Comparison of ENCODE assay signal across 16 cellular contexts in the genomic region with DNA sequence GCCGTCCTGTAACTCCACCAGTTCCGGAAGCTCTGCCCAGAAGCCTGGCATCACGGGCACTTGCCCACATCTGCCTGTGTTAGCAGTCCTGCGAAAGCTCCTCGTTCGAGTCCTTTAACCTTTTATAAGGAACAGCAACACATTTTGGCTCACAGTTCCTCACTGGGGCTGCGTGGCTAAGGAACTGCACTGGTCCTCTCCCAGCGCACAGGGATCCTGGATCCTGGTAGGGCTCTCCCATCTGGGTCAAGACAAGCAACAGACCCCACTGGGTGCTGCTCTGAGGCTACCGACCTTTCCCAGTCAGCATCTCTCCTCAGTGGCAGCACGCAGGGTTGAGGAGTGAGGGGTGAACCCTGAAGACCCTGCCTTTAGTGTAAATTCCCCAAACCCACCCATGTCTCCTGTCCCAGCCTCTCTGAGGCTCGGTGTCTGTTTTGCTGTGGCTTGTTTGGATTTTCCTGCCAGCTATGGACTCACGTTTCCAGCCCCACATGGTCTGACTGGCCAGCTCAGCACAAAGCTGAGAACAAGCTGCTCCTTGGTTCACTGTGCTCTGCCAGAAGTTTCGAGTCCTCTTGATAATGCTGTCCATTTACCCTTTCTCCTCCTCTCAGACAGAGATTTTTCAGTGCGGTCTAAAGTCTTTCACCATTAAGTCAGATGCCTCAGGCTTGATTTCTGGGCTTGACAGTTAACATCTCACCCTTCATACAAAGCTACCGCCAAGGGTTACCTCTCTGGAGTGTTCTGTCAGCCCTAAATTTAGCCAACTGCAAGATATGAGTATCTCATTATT.
DNase-seq lines count a peak whose midpoint lies in the region; ATAC-seq, FAIRE-seq and TF ChIP-seq lines count a peak whose summit lies in the region.
"Had no signal": no experiment of that assay in that cellular context is flagged by ENCODE, and none has a peak within 500 bp of the region (broad histone marks: within the 10 kb centered on the region; RNA-seq: fewer than 3 reads in every experiment).

No MANE protein-coding gene starts in this region.

- no peak overlapping the region for H2AFZ ChIP-seq in K562 (ENCODE audit: low read depth, low read length)

- WGBS in K562 (ENCODE audit: insufficient coverage, low coverage, missing lambda C conversion rate): 26% methylated on average over 15 of the region's 15 CpGs
- WGBS in prostate gland: 67% methylated on average over 15 of the region's 15 CpGs

- H3K79me2 ChIP-seq in K562 (ENCODE audit: control insufficient read depth, insufficient read depth, low read length): no peaks in the 10 kb centered on the region

- peaks cover 12% of the 10 kb centered on the region for H4K20me1 ChIP-seq in K562 (replicated peaks; ENCODE audit: control insufficient read depth, insufficient read depth, low read length)

- H3K4me2 ChIP-seq in K562 (ENCODE audit: insufficient read depth, low read length): no peak overlapping the region

- H3K4me1 ChIP-seq in K562 (replicated peaks in 1 of 2; ENCODE audit: control insufficient read depth in 2 of 2, insufficient read depth in 2 of 2, low read length in 2 of 2) (peaks cover 20 to 29% of the 10 kb centered on the region in 2 experiments), left ventricle myocardium inferior (peaks cover 27% of the 10 kb centered on the region), prostate gland (replicated peaks) (peaks cover 6% of the 10 kb centered on the region), colonic mucosa (peaks cover 3% of the 10 kb centered on the region)

- H3K27me3 Mint-ChIP-seq in stimulated activated naive B cell treated with anti-CD40 and anti-IgM and Interleukin-4, amounts not matched to agents 10 μg/mL and 1 μg/mL and 100 μg/mL, for 72 hours: peaks cover 20 to 78% of the 10 kb centered on the region in 2 donors

- no peak for TF ChIP-seq POLR2A in K562 (conservative IDR thresholded peaks at IDR 0.05)
- no peak for TF ChIP-seq POLR2A in prostate gland (IDR thresholded peaks at IDR 0.05)
- no peak for TF ChIP-seq POLR2A in GM12891 (IDR thresholded peaks at IDR 0.05; ENCODE audit: low read depth, low read length)

- H3K4me3 Mint-ChIP-seq in stimulated activated naive B cell treated with anti-CD40 and anti-IgM and Interleukin-4, amounts not matched to agents 10 μg/mL and 1 μg/mL and 100 μg/mL, for 72 hours: no peak overlapping the region
- H3K4me3 Mint-ChIP-seq: T-helper 1 cell treated with Interleukin-12 subunit alpha and Interleukin-12 subunit beta and Interleukin-4 antibody, amounts not matched to agents 30 μg/mL and 1 μg/mL, for 36 hours had no signal

- no peak overlapping the region for H3K27ac Mint-ChIP-seq in stimulated activated naive B cell treated with anti-CD40 and anti-IgM and Interleukin-4, amounts not matched to agents 10 μg/mL and 1 μg/mL and 100 μg/mL, for 72 hours
- H3K27ac Mint-ChIP-seq: activated T-helper 2 cell treated with anti-CD3 and anti-CD28 coated beads, Interferon-gamma antibody, Interleukin-2, Interleukin-4, amounts not matched to agents 10 μg/mL and 5 μg/mL and 100 μg/mL, durations not matched to agents 14 hours and 24 hours and 36 hours; T-helper 1 cell treated with Interleukin-12 subunit alpha and Interleukin-12 subunit beta and Interleukin-4 antibody, amounts not matched to agents 30 μg/mL and 1 μg/mL, for 36 hours had no signal

- H3K9ac ChIP-seq in K562 (ENCODE audit: insufficient read depth in 1 of 2, low read depth in 2 of 2, low read length in 2 of 2) (no peak overlapping the region), colonic mucosa (ENCODE audit: low read depth in 2 of 2, low read length in 2 of 2) (no peak overlapping the region)

- intact Hi-C loops in K562 (cut with micrococcal nuclease): loop anchor here (5.0 to 10.0 kb wide), 4 partner anchors 36 to 221 kb away; partner anchors contain the start of gene DDX31
- intact Hi-C loops in left ventricle myocardium inferior (cut with micrococcal nuclease): loop anchor here (5.0 kb wide), 1 partner anchor 291 kb away; no protein-coding TSS in a partner anchor
- intact Hi-C loops in prostate gland (cut with DNase I): loop anchor here (5.0 kb wide), 1 partner anchor 126 kb away; the partner anchor contains the start of gene GTF3C4
- intact Hi-C loops in colonic mucosa (cut with DNase I): loop anchor here (5.0 kb wide), 1 partner anchor 386 kb away; the partner anchor contains the start of gene CFAP77

- no peak for TF ChIP-seq EP300 in K562 (IDR thresholded peaks at IDR 0.05; ENCODE audit: low read length)

- FAIRE-seq in K562 (lab: Jason Lieb, UNC) (peak; percentile 11), GM12891 (lab: Jason Lieb, UNC) (no peak)

- TF ChIP-seq RAD21 in K562 (CRISPR knock-in tag; conservative IDR thresholded peaks at IDR 0.05 in 1 of 2, IDR thresholded peaks at IDR 0.05 in 1 of 2): no peak

- H3K27ac ChIP-seq in K562 (ENCODE audit: extremely low read depth, low read depth, low read length) (no peak overlapping the region), left ventricle myocardium inferior (replicated peaks) (peak overlapping the region; percentile 64), prostate gland (peak overlapping the region; percentile 40 to 47), colonic mucosa (no peak overlapping the region)
- H3K27ac ChIP-seq: neutrophil, RWPE1 had no signal

- no TSS peak for BruUV-seq in K562 (replicated peaks; lab: Mats Ljungman, UMichigan)

- H3K4me1 Mint-ChIP-seq in stimulated activated naive B cell treated with anti-CD40 and anti-IgM and Interleukin-4, amounts not matched to agents 10 μg/mL and 1 μg/mL and 100 μg/mL, for 72 hours: peaks cover 0 to 5% of the 10 kb centered on the region in 2 donors

- H3K4me3 ChIP-seq in K562 (no peak overlapping the region), left ventricle myocardium inferior (no peak overlapping the region), prostate gland (no peak overlapping the region), colonic mucosa (no peak overlapping the region)

- H3K9me3 ChIP-seq in K562 (replicated peaks; ENCODE audit: control insufficient read depth, insufficient read depth, low read depth, low read length) (0 out of 2 replicates have a peak, but pooled peaks cover 2% of the 10 kb centered on the region), left ventricle myocardium inferior (replicated peaks) (no peaks in the 10 kb centered on the region), prostate gland (no peaks in the 10 kb centered on the region), colonic mucosa (no peaks in the 10 kb centered on the region)
- H3K9me3 ChIP-seq: BE2C, neutrophil had no signal

- H3K36me3 ChIP-seq in K562 (ENCODE audit: control insufficient read depth, insufficient read depth, low read length) (no peaks in the 10 kb centered on the region), left ventricle myocardium inferior (no peaks in the 10 kb centered on the region), prostate gland (no peaks in the 10 kb centered on the region), colonic mucosa (no peaks in the 10 kb centered on the region)
- H3K36me3 ChIP-seq: BE2C, neutrophil had no signal

- ATAC-seq in K562: no peak
- ATAC-seq in stimulated activated naive B cell treated with anti-CD40 and anti-IgM and Interleukin-4, amounts not matched to agents 10 μg/mL and 1 μg/mL and 100 μg/mL, for 72 hours (replicated peaks): no peak

- no peaks in the 10 kb centered on the region for H3K9me3 Mint-ChIP-seq in stimulated activated naive B cell treated with anti-CD40 and anti-IgM and Interleukin-4, amounts not matched to agents 10 μg/mL and 1 μg/mL and 100 μg/mL, for 72 hours
- H3K9me3 Mint-ChIP-seq: activated T-helper 2 cell treated with anti-CD3 and anti-CD28 coated beads, Interferon-gamma antibody, Interleukin-2, Interleukin-4, amounts not matched to agents 10 μg/mL and 5 μg/mL and 100 μg/mL, durations not matched to agents 14 hours and 24 hours and 36 hours; IgD-negative memory B cell; T-helper 1 cell treated with Interleukin-12 subunit alpha and Interleukin-12 subunit beta and Interleukin-4 antibody, amounts not matched to agents 30 μg/mL and 1 μg/mL, for 36 hours had no signal

- H3K36me3 Mint-ChIP-seq in stimulated activated naive B cell treated with anti-CD40 and anti-IgM and Interleukin-4, amounts not matched to agents 10 μg/mL and 1 μg/mL and 100 μg/mL, for 72 hours: no peaks in the 10 kb centered on the region
- H3K36me3 Mint-ChIP-seq: IgD-negative memory B cell had no signal

- peak; percentile 15 for DNase-seq in ELR (ENCODE audit: low read depth)
- no peak for DNase-seq in K562 (ENCODE audit: extremely low read depth in 1 of 4, low spot score in 3 of 4)
- no peak for DNase-seq in left ventricle myocardium inferior
- no peak for DNase-seq in prostate gland (ENCODE audit: low spot score)
- no peak for DNase-seq in GM12891 (ENCODE audit: insufficient read length, low spot score)
- no peak for DNase-seq in colonic mucosa
- DNase-seq in stimulated activated naive B cell treated with anti-CD40 and anti-IgM and Interleukin-4, amounts not matched to agents 10 μg/mL and 1 μg/mL and 100 μg/mL, for 72 hours: no peak
- no peak for DNase-seq in GDM1 (lab: John Stamatoyannopoulos, UW)
- DNase-seq: activated CD4-positive, CD25-positive, alpha-beta regulatory T cell; DMS 273 treated with DMSO at 0.1 percent for 48 hours had no signal

- TF ChIP-seq CTCF in K562 (IDR thresholded peaks at IDR 0.05 in 2 of 3, conservative IDR thresholded peaks at IDR 0.05 in 1 of 3; ENCODE audit: insufficient read depth in 2 of 3, low read depth in 1 of 3, low read length in 3 of 3) (no peak), left ventricle myocardium inferior (IDR thresholded peaks at IDR 0.05; ENCODE audit: borderline replicate concordance) (no peak), prostate gland (IDR thresholded peaks at IDR 0.05) (no peak), colonic mucosa (IDR thresholded peaks at IDR 0.05) (no peak)

- H3K27me3 ChIP-seq in K562 (ENCODE audit: control insufficient read depth in 2 of 2, insufficient read depth in 2 of 2, low read length in 2 of 2) (peaks cover 5 to 35% of the 10 kb centered on the region in 2 experiments; a peak in 4 of 5 replicates), left ventricle myocardium inferior (ENCODE audit: low read depth) (peaks cover 31% of the 10 kb centered on the region), prostate gland (replicated peaks; ENCODE audit: insufficient read depth) (no peaks in the 10 kb centered on the region), colonic mucosa (no peaks in the 10 kb centered on the region)
- H3K27me3 ChIP-seq: BE2C had no signal

- CTCF ChIA-PET in K562 (lab: Yijun Ruan, JAX; ENCODE audit: low intra/inter-chr PET ratio): interaction anchor here (0.6 to 2.9 kb wide), 4 partner anchors 29 to 387 kb away, joined by 3 to 33 read pairs (median 4); partner anchors contain the start of gene CFAP77

- POLR2A ChIA-PET in K562 (lab: Yijun Ruan, JAX): interaction anchor here (0.7 to 0.9 kb wide), 2 partner anchors 129 to 215 kb away, joined by 3 read pairs; partner anchors contain the start of gene DDX31

- in situ Hi-C loops in K562 (cut with MboI): loop anchor here (5.0 kb wide), 1 partner anchor 371 kb away; no protein-coding TSS in a partner anchor

- peaks cover 4% of the 10 kb centered on the region for H3K9me1 ChIP-seq in K562 (ENCODE audit: control insufficient read depth, insufficient read depth, low read length)

TF ChIP-seq in K562, 482 proteins besides CTCF, POLR2A, EP300 and RAD21 (continues in another document):
- TF ChIP-seq RFX5 (IDR thresholded peaks at IDR 0.05; ENCODE audit: low read depth, low read length): no peak

TF ChIP-seq in GM12891, 5 proteins besides CTCF, POLR2A, EP300 and RAD21 (continues in another document):
- TF ChIP-seq TAF1 (IDR thresholded peaks at IDR 0.05; ENCODE audit: low read depth, low read length): no peak

Comparison
In these comparisons a context has a peak if more than half of its experiments do, and no peak if none do; other contexts are left out.
1. H3K27ac ChIP-seq: peak in left ventricle myocardium inferior (single experiment) and prostate gland (2 of 2); none in K562 (single experiment) and colonic mucosa (single experiment).